24 cellular contexts compared by ENCODE assay signal in the genomic region with DNA sequence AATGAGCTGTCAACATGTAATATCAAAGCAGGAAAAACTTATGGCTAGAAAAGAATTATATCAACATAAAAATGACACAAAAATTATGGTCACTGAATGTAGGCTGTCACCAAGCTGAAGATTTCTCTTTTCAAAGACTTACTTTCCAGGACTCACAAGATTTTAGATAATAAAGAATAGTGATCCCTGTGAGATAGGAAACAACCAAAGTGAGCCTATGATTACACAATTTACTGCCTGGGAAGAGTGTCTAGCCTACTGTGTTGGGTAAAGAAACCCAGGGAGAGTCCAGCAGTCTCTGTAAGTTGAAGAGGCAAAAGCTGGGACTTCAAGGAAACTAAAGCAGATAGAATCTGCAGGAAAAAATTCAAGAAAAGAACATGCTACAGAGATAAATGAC. TPM values are rescaled to one million over a fixed set of nuclear protein-coding genes. Genes with fewer than 3 reads are reported as not detected.
"Had no signal": no experiment of that assay in that cellular context is flagged by ENCODE, and none has a peak within 500 bp of the region (broad histone marks: within the 10 kb centered on the region; RNA-seq: fewer than 3 reads in every experiment).

No MANE protein-coding gene starts in this region.

- H3K4me3 ChIP-seq: coronary artery, esophagus muscularis mucosa, gastroesophageal sphincter, thyroid gland had no signal

- H3K9me3 ChIP-seq: esophagus muscularis mucosa, gastroesophageal sphincter, thyroid gland had no signal

- ATAC-seq: gastroesophageal sphincter, left ventricle myocardium superior had no signal

- H3K27me3 Mint-ChIP-seq: progenitor cell of endocrine pancreas had no signal

- FAIRE-seq: bronchial epithelial cell, islet of Langerhans had no signal

- H3K9me3 Mint-ChIP-seq: activated naive CD8-positive, alpha-beta T cell treated with anti-CD3 and anti-CD28 coated beads for 36 hours had no signal

- H3K4me1 ChIP-seq: thyroid gland had no signal

- H3K36me3 ChIP-seq: esophagus muscularis mucosa, gastroesophageal sphincter, thyroid gland had no signal

- H3K27ac ChIP-seq: coronary artery, esophagus muscularis mucosa, gastroesophageal sphincter, thyroid gland had no signal

- H3K36me3 Mint-ChIP-seq: activated naive CD8-positive, alpha-beta T cell treated with anti-CD3 and anti-CD28 coated beads for 36 hours had no signal

- H3K27me3 ChIP-seq: esophagus muscularis mucosa, gastroesophageal sphincter, thyroid gland had no signal

- H3K27ac Mint-ChIP-seq: activated naive CD8-positive, alpha-beta T cell treated with anti-CD3 and anti-CD28 coated beads for 36 hours; progenitor cell of endocrine pancreas; T-helper 2 cell treated with Interferon-gamma antibody and Interleukin-4, amounts not matched to agents 5 μg/mL and 100 μg/mL, for 36 hours had no signal

- DNase-seq: activated CD4-positive, alpha-beta T cell treated with anti-CD3 and anti-CD28 coated beads for 4 hours; activated CD4-positive, alpha-beta T cell treated with anti-CD3 and anti-CD28 coated beads, Interleukin-2, amount 50 U/mL, for 48 hours; activated CD4-positive, CD25-positive, alpha-beta regulatory T cell; activated naive CD4-positive, alpha-beta T cell treated with Interleukin-2 at 50 U/mL for 16 hours; activated naive CD8-positive, alpha-beta T cell treated with anti-CD3 and anti-CD28 coated beads for 36 hours; activated T-cell treated with anti-CD3 and anti-CD28 coated beads, Interleukin-2, amount 50 U/mL, for 48 hours; amygdala; head of caudate nucleus; hypothalamus; left ventricle myocardium superior; mammary epithelial cell; occipital lobe; stimulated activated CD4-positive, alpha-beta T cell treated with anti-CD3 and anti-CD28 coated beads, Interleukin-2, amount 100 ng/mL, for 48 hours; stimulated activated naive CD4-positive, alpha-beta T cell treated with Interleukin-2 at 50 U/mL for 16 hours; substantia nigra; thyroid gland had no signal

- H3K4me3 Mint-ChIP-seq: activated naive CD8-positive, alpha-beta T cell treated with anti-CD3 and anti-CD28 coated beads for 36 hours; neural crest cell; T-helper 2 cell treated with Interferon-gamma antibody and Interleukin-4, amounts not matched to agents 5 μg/mL and 100 μg/mL, for 36 hours had no signal

RNA-seq across cellular contexts. Expression of a gene that starts 20.2 kb away (rescaled TPM):
- total RNA-seq: bronchial epithelial cell, mammary epithelial cell, neural crest cell had no signal
- polyA plus RNA-seq: mammary epithelial cell had no signal
